In the genomic region with DNA sequence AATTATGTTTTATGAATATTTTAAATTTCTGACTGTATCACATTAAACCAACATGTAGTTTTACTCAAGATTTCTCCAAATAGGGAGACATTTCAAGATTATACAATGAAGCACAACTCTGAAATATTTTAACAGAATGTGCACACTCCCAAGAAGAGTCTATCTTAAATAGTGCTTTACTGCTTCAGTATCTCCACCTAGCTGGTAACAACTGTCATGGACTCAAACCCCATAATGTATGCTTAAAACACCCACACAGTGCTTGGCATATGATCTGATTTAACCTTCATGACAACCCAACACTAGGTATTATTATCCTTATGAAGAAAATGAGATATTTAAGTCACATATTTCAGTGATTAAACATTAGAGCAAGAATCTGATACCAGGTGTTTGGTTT, we compare ENCODE assay signal across 29 cellular contexts. TPM values are rescaled to one million over a fixed set of nuclear protein-coding genes. Genes with fewer than 3 reads are reported as not detected.
DNase-seq lines count a peak whose midpoint lies in the region; ATAC-seq and TF ChIP-seq lines count a peak whose summit lies in the region.
"Had no signal": no experiment of that assay in that cellular context is flagged by ENCODE, and none has a peak within 500 bp of the region (broad histone marks: within the 10 kb centered on the region; RNA-seq: fewer than 3 reads in every experiment).

No MANE protein-coding gene starts in this region.

- H3K4me3 ChIP-seq in breast epithelium, result no peak overlapping the region
- H3K4me3 ChIP-seq in fibroblast of mammary gland (ENCODE audit: control insufficient read depth, low read depth, low read length), result no peak overlapping the region
- H3K4me3 ChIP-seq: lower lobe of right lung, SK-N-MC, upper lobe of right lung had no signal

- POLR2A ChIA-PET in MCF 10A (lab: Yijun Ruan, JAX) (no interaction called here), WTC11 (lab: Charles Lee) (no interaction called here)

- no peaks in the 10 kb centered on the region for H3K36me3 Mint-ChIP-seq in MCF 10A (ENCODE audit: insufficient read depth, unreplicated experiment)
- no peaks in the 10 kb centered on the region for H3K36me3 Mint-ChIP-seq in WTC11
- H3K36me3 Mint-ChIP-seq in nephron progenitor cell (ENCODE audit: low read depth), result no peaks in the 10 kb centered on the region
- H3K36me3 Mint-ChIP-seq: CD4-positive, CD25-positive, alpha-beta regulatory T cell had no signal

- H3K9me3 ChIP-seq in breast epithelium, result no peaks in the 10 kb centered on the region
- H3K9me3 ChIP-seq: lower lobe of right lung, neutrophil, upper lobe of right lung had no signal

- ATAC-seq in WTC11, result no peak
- ATAC-seq: activated CD4-positive, CD25-positive, alpha-beta regulatory T cell treated with anti-CD3 and anti-CD28 coated beads, Interleukin-2, amount 50 U/mL, for 24 hours; activated CD8-positive, alpha-beta T cell treated with anti-CD3 and anti-CD28 coated beads, Interleukin-2, amount 10 ng/mL, durations not matched to agents 7 days and 5 days; lower lobe of right lung; upper lobe of right lung had no signal

- CTCF ChIA-PET in MCF 10A (lab: Yijun Ruan, JAX), result interaction anchor here (0.6 to 1.4 kb wide), 2 partner anchors 24 to 162 kb away, joined by 3 read pairs; no protein-coding TSS in a partner anchor
- CTCF ChIA-PET in WTC11 (lab: Charles Lee), result no interaction called here

- DNase-seq in MCF 10A (ENCODE audit: unreplicated experiment) (peak; percentile 1), breast epithelium (ENCODE audit: low spot score in 2 of 2) (no peak), RKO (ENCODE audit: low spot score) (peak; percentile 28), fibroblast of mammary gland (ENCODE audit: low read depth) (no peak), anterior cingulate cortex (lab: John Stamatoyannopoulos, UW) (no peak), NCI-H2196 treated with DMSO at 0.1 percent for 48 hours (lab: John Stamatoyannopoulos, UW; ENCODE audit: unreplicated experiment) (no peak), WTC11 (ENCODE audit: low spot score) (no peak), nephron progenitor cell (no peak)
- DNase-seq: activated CD8-positive, alpha-beta T cell treated with anti-CD3 and anti-CD28 coated beads, Interleukin-2, amount 10 ng/mL, durations not matched to agents 7 days and 5 days; activated gamma-delta T cell treated with Interleukin-2 at 50 U/mL for 16 hours; activated T-cell treated with anti-CD3 and anti-CD28 coated beads, Interleukin-2, amount 50 U/mL, for 1 hour; CD4-positive, CD25-positive, alpha-beta regulatory T cell; HCEC 1CT; hypothalamus; islet precursor cell; lower lobe of right lung; NCI-H146; NCI-H446; upper lobe of right lung had no signal

- H3K9me3 Mint-ChIP-seq in MCF 10A (ENCODE audit: unreplicated experiment) (no peaks in the 10 kb centered on the region), WTC11 (no peaks in the 10 kb centered on the region), nephron progenitor cell (no peaks in the 10 kb centered on the region)
- H3K9me3 Mint-ChIP-seq: dendritic cell treated with granulocyte-macrophage colony-stimulating factor and Interleukin-4, amounts not matched to agents 40 ng/mL and 50 ng/mL, for 4 days had no signal

- H3K27ac ChIP-seq in breast epithelium, result no peak overlapping the region
- H3K27ac ChIP-seq: lower lobe of right lung, neutrophil, SK-N-MC, upper lobe of right lung had no signal

- H3K4me1 ChIP-seq in breast epithelium, result no peaks in the 10 kb centered on the region
- H3K4me1 ChIP-seq: lower lobe of right lung, upper lobe of right lung had no signal

- H3K27ac Mint-ChIP-seq in MCF 10A (ENCODE audit: low read depth, unreplicated experiment), result no peak overlapping the region
- no peak overlapping the region for H3K27ac Mint-ChIP-seq in WTC11
- H3K27ac Mint-ChIP-seq in nephron progenitor cell, result no peak overlapping the region
- H3K27ac Mint-ChIP-seq: activated CD8-positive, alpha-beta T cell treated with anti-CD3 and anti-CD28 coated beads, Interleukin-2, amount 10 ng/mL, durations not matched to agents 7 days and 5 days; CD4-positive, CD25-positive, alpha-beta regulatory T cell; dendritic cell treated with granulocyte-macrophage colony-stimulating factor and Interleukin-4, amounts not matched to agents 40 ng/mL and 50 ng/mL, for 4 days had no signal

- no TSS peak for BruUV-seq in MCF 10A (replicated peaks; lab: Mats Ljungman, UMichigan)

- TF ChIP-seq CTCF in MCF 10A (IDR thresholded peaks at IDR 0.05; ENCODE audit: unreplicated experiment) (no peak), breast epithelium (IDR thresholded peaks at IDR 0.05) (no peak), fibroblast of mammary gland (conservative IDR thresholded peaks at IDR 0.05; ENCODE audit: control insufficient read depth, insufficient read depth, low read depth, low read length) (peak; percentile 8), WTC11 (IDR thresholded peaks at IDR 0.05) (no peak), nephron progenitor cell (IDR thresholded peaks at IDR 0.05) (no peak)

- H3K4me1 Mint-ChIP-seq in MCF 10A (ENCODE audit: insufficient read depth, unreplicated experiment) (no peaks in the 10 kb centered on the region), WTC11 (no peaks in the 10 kb centered on the region), nephron progenitor cell (no peaks in the 10 kb centered on the region)
- H3K4me1 Mint-ChIP-seq: CD4-positive, CD25-positive, alpha-beta regulatory T cell had no signal

- H3K36me3 ChIP-seq in breast epithelium, result no peaks in the 10 kb centered on the region
- H3K36me3 ChIP-seq: lower lobe of right lung, neutrophil, upper lobe of right lung had no signal

- H3K27me3 Mint-ChIP-seq in MCF 10A (ENCODE audit: insufficient read depth, unreplicated experiment) (peaks cover 69% of the 10 kb centered on the region), WTC11 (ENCODE audit: low read depth) (no peaks in the 10 kb centered on the region), nephron progenitor cell (ENCODE audit: low read depth, poor library complexity) (no peaks in the 10 kb centered on the region)
- H3K27me3 Mint-ChIP-seq: dendritic cell treated with granulocyte-macrophage colony-stimulating factor and Interleukin-4, amounts not matched to agents 40 ng/mL and 50 ng/mL, for 4 days had no signal

- intact Hi-C loops in MCF 10A (cut with micrococcal nuclease), result loop anchor here (10.0 kb wide), 1 partner anchor 1207 kb away; no protein-coding TSS in a partner anchor
- intact Hi-C loops in breast epithelium (cut with DNase I; ENCODE audit: low total_unique reads), result no loop called here

- H3K27me3 ChIP-seq in breast epithelium, result no peaks in the 10 kb centered on the region
- H3K27me3 ChIP-seq: neutrophil, upper lobe of right lung had no signal

- no peak overlapping the region for H3K4me3 Mint-ChIP-seq in MCF 10A (ENCODE audit: unreplicated experiment)
- no peak overlapping the region for H3K4me3 Mint-ChIP-seq in WTC11
- no peak overlapping the region for H3K4me3 Mint-ChIP-seq in nephron progenitor cell
- H3K4me3 Mint-ChIP-seq: activated CD8-positive, alpha-beta T cell treated with anti-CD3 and anti-CD28 coated beads, Interleukin-2, amount 10 ng/mL, durations not matched to agents 7 days and 5 days; CD4-positive, CD25-positive, alpha-beta regulatory T cell; dendritic cell treated with granulocyte-macrophage colony-stimulating factor and Interleukin-4, amounts not matched to agents 40 ng/mL and 50 ng/mL, for 4 days had no signal

- no peak for TF ChIP-seq POLR2A in breast epithelium (IDR thresholded peaks at IDR 0.05)

TF ChIP-seq in WTC11, 78 proteins besides CTCF, POLR2A, EP300 and RAD21 (continues in another document):
- TF ChIP-seq, protein P1, sequence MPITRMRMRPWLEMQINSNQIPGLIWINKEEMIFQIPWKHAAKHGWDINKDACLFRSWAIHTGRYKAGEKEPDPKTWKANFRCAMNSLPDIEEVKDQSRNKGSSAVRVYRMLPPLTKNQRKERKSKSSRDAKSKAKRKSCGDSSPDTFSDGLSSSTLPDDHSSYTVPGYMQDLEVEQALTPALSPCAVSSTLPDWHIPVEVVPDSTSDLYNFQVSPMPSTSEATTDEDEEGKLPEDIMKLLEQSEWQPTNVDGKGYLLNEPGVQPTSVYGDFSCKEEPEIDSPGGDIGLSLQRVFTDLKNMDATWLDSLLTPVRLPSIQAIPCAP (CRISPR knock-in tag; IDR thresholded peaks at IDR 0.05), result no peak
- TF ChIP-seq, protein P2, sequence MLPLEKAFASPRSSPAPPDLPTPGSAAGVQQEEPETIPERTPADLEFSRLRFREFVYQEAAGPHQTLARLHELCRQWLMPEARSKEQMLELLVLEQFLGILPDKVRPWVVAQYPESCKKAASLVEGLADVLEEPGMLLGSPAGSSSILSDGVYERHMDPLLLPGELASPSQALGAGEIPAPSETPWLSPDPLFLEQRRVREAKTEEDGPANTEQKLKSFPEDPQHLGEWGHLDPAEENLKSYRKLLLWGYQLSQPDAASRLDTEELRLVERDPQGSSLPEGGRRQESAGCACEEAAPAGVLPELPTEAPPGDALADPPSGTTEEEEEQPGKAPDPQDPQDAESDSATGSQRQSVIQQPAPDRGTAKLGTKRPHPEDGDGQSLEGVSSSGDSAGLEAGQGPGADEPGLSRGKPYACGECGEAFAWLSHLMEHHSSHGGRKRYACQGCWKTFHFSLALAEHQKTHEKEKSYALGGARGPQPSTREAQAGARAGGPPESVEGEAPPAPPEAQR (CRISPR knock-in tag; IDR thresholded peaks at IDR 0.05), result no peak
- TF ChIP-seq, protein P3, sequence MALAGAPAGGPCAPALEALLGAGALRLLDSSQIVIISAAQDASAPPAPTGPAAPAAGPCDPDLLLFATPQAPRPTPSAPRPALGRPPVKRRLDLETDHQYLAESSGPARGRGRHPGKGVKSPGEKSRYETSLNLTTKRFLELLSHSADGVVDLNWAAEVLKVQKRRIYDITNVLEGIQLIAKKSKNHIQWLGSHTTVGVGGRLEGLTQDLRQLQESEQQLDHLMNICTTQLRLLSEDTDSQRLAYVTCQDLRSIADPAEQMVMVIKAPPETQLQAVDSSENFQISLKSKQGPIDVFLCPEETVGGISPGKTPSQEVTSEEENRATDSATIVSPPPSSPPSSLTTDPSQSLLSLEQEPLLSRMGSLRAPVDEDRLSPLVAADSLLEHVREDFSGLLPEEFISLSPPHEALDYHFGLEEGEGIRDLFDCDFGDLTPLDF (CRISPR knock-in tag; IDR thresholded peaks at IDR 0.05), result no peak
- TF ChIP-seq IRF2 (CRISPR knock-in tag; IDR thresholded peaks at IDR 0.05; ENCODE audit: borderline replicate concordance, low read depth), result no peak
- TF ChIP-seq, protein P4, sequence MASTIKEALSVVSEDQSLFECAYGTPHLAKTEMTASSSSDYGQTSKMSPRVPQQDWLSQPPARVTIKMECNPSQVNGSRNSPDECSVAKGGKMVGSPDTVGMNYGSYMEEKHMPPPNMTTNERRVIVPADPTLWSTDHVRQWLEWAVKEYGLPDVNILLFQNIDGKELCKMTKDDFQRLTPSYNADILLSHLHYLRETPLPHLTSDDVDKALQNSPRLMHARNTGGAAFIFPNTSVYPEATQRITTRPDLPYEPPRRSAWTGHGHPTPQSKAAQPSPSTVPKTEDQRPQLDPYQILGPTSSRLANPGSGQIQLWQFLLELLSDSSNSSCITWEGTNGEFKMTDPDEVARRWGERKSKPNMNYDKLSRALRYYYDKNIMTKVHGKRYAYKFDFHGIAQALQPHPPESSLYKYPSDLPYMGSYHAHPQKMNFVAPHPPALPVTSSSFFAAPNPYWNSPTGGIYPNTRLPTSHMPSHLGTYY (CRISPR knock-in tag; IDR thresholded peaks at IDR 0.05), result no peak

RNA-seq across cellular contexts. Expression of a gene that starts 45.9 kb away (rescaled TPM):
- total RNA-seq in MCF 10A (2022), result not detected in 2 replicates
- not detected for total RNA-seq in breast epithelium
- total RNA-seq in WTC11 (2021), result not detected in 3 replicates
- total RNA-seq: activated CD8-positive, alpha-beta T cell treated with anti-CD3 and anti-CD28 coated beads, Interleukin-2, amount 10 ng/mL, durations not matched to agents 7 days and 5 days; bronchial epithelial cell; CD4-positive, CD25-positive, alpha-beta regulatory T cell; G401; lower lobe of right lung; pulmonary artery endothelial cell; RPMI7951; skeletal muscle tissue; subcutaneous adipose tissue; upper lobe of right lung had no signal

RNA-seq across cellular contexts. Expression of a gene that starts 58.5 kb away (rescaled TPM):
- total RNA-seq in MCF 10A (2022), result not detected in 2 replicates
- 1 to 10 TPM; 1.5 to 2.4 (median 2.0) TPM for total RNA-seq in breast epithelium
- total RNA-seq in WTC11 (2021), result not detected in 3 replicates
- total RNA-seq: activated CD8-positive, alpha-beta T cell treated with anti-CD3 and anti-CD28 coated beads, Interleukin-2, amount 10 ng/mL, durations not matched to agents 7 days and 5 days; CD4-positive, CD25-positive, alpha-beta regulatory T cell; G401; pulmonary artery endothelial cell; RPMI7951 had no signal

Comparison
In these comparisons a context has a peak if more than half of its experiments do, and no peak if none do; other contexts are left out.
1. DNase-seq: peak in MCF 10A (single experiment) and RKO (single experiment); none in breast epithelium (0 of 2), fibroblast of mammary gland (single experiment), anterior cingulate cortex (0 of 58), NCI-H2196 treated with DMSO at 0.1 percent for 48 hours (single experiment), WTC11 (single experiment) and nephron progenitor cell (single experiment).